9 cellular contexts compared by ENCODE assay signal in the genomic region with DNA sequence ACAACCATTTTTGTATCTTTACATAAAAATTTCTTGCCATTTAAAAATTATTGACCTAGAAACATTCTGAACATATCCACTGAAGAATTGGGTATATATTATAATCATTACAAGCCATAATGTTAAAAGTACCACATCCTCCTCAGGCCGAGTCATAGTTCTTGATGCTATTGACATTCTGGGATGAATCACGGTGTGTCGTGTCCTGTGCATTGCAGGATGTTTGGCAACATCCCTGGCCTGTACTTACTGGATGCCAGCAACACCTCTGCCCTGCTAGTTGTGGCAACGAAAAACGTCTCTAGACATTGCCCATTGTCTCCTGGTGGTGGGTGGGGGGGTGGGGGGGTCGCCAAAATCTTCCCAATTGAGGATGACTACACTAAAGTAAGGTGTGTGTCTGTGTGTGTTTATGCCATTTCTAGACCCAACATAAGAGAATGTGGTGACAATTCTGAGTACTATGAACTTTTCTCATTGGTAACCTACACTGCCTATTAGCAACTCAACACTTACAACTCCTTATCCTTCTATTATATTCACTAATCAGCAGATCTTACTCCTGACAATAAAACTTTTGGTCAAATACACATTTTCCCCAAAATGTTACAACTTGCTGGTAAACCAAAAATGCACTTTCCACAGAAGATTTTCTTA.
A peak's percentile ranks its signal among the peaks of the same experiment; 100 is the strongest.
DNase-seq lines count a peak whose midpoint lies in the region; FAIRE-seq and TF ChIP-seq lines count a peak whose summit lies in the region.
"Had no signal": no experiment of that assay in that cellular context is flagged by ENCODE, and none has a peak within 500 bp of the region (broad histone marks: within the 10 kb centered on the region; RNA-seq: fewer than 3 reads in every experiment).

No MANE protein-coding gene starts in this region.

- H4K20me1 ChIP-seq in OCI-LY3 (ENCODE audit: insufficient read depth, low read length), result peaks cover 57% of the 10 kb centered on the region

- intact Hi-C loops in cardiac septum (cut with DNase I), result loop anchor here (5.0 kb wide), 1 partner anchor 40 kb away; no protein-coding TSS in a partner anchor

- no peak overlapping the region for H2AFZ ChIP-seq in OCI-LY3 (ENCODE audit: low read depth, low read length)

- H3K79me2 ChIP-seq in OCI-LY3 (ENCODE audit: low read length), result peaks cover 98% of the 10 kb centered on the region

- H3K4me2 ChIP-seq in OCI-LY3 (ENCODE audit: low read length), result no peak overlapping the region

- no peaks in the 10 kb centered on the region for H3K27me3 ChIP-seq in OCI-LY3 (ENCODE audit: low read depth, low read length)

- H3K9ac ChIP-seq in OCI-LY3 (ENCODE audit: low read length), result no peak overlapping the region

- TF ChIP-seq CTCF in OCI-LY3 (IDR thresholded peaks at IDR 0.05; ENCODE audit: low read depth, low read length), result no peak
- no peak for TF ChIP-seq CTCF in epithelial cell of esophagus (IDR thresholded peaks at IDR 0.05; ENCODE audit: insufficient read depth, low read depth, low read length, missing control alignments)
- no peak for TF ChIP-seq CTCF in progenitor cell of endocrine pancreas (IDR thresholded peaks at IDR 0.05; ENCODE audit: unreplicated experiment)

- peaks cover 25% of the 10 kb centered on the region for H3K4me1 Mint-ChIP-seq in progenitor cell of endocrine pancreas (ENCODE audit: low read depth)

- H3K27ac ChIP-seq in OCI-LY3 (ENCODE audit: low read length), result peak overlapping the region; percentile 14; the same call in 1 of the 2 replicates

- peaks cover 37% of the 10 kb centered on the region for H3K36me3 Mint-ChIP-seq in progenitor cell of endocrine pancreas (ENCODE audit: insufficient read depth)

- no peak for FAIRE-seq in frontal cortex (lab: Jason Lieb, UNC)
- FAIRE-seq: GM12878 had no signal

- no peaks in the 10 kb centered on the region for H3K9me3 Mint-ChIP-seq in progenitor cell of endocrine pancreas (ENCODE audit: low read depth)

- DNase-seq in GM03348 (ENCODE audit: low spot score) (peak; percentile 67), epithelial cell of esophagus (ENCODE audit: low read depth) (peak; percentile 96), progenitor cell of endocrine pancreas (ENCODE audit: low spot score, unreplicated experiment) (no peak), NCI-H1105 treated with DMSO at 0.1 percent for 48 hours (lab: John Stamatoyannopoulos, UW) (no peak), SIG-M5 (lab: John Stamatoyannopoulos, UW) (no peak), frontal cortex (ENCODE audit: low spot score in 2 of 2) (no peak), cardiac septum (ENCODE audit: low spot score) (no peak)

- H3K36me3 ChIP-seq in OCI-LY3 (replicated peaks; ENCODE audit: low read depth, low read length), result peaks cover 76% of the 10 kb centered on the region

- H3K9me3 ChIP-seq in OCI-LY3 (ENCODE audit: insufficient read depth, low read length), result no peaks in the 10 kb centered on the region

- H3K4me1 ChIP-seq in OCI-LY3 (ENCODE audit: low read length), result peaks cover 93% of the 10 kb centered on the region

- H3K4me3 Mint-ChIP-seq in progenitor cell of endocrine pancreas (ENCODE audit: low read depth), result no peak overlapping the region

- no peak overlapping the region for H3K4me3 ChIP-seq in OCI-LY3 (ENCODE audit: low read length)
- H3K4me3 ChIP-seq in epithelial cell of esophagus (ENCODE audit: low read length), result no peak overlapping the region
- H3K4me3 ChIP-seq: GM12878 had no signal

- H3K27me3 Mint-ChIP-seq in progenitor cell of endocrine pancreas, result no peaks in the 10 kb centered on the region

- H3K27ac Mint-ChIP-seq in progenitor cell of endocrine pancreas, result peak overlapping the region; percentile 44

Comparison
In these comparisons a context has a peak if more than half of its experiments do, and no peak if none do; other contexts are left out.
1. DNase-seq: peak in GM03348 (single experiment) and epithelial cell of esophagus (single experiment); none in progenitor cell of endocrine pancreas (single experiment), NCI-H1105 treated with DMSO at 0.1 percent for 48 hours (single experiment), SIG-M5 (single experiment), frontal cortex (0 of 2) and cardiac septum (single experiment).